In the genomic region with DNA sequence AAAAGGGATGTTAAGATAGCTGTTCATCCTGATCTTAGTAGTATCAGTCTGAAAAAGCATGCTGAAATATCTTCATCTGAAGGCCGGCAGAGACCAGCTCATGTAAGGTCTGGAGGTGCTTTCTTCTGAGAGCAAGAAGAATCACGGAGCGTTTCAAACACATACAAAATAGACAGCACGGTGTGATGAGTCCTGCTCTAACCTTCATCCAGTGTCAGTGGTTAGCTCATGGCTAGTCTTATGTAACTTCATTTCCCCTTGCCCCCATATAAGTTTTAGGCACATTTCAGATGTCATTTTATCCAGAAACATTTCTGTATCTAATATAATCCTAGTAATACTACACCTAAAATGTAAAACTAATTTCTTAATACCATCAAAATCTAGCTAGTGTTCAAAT, we compare ENCODE assay signal across 18 cellular contexts. TPM values are rescaled to one million over a fixed set of nuclear protein-coding genes. Genes with fewer than 3 reads are reported as not detected.
DNase-seq lines count a peak whose midpoint lies in the region; ATAC-seq and TF ChIP-seq lines count a peak whose summit lies in the region.
"Had no signal": no experiment of that assay in that cellular context is flagged by ENCODE, and none has a peak within 500 bp of the region (broad histone marks: within the 10 kb centered on the region; RNA-seq: fewer than 3 reads in every experiment).

No MANE protein-coding gene starts in this region.

- H3K36me3 ChIP-seq in HEK293 (ENCODE audit: control insufficient read depth in 2 of 2, insufficient read depth in 1 of 2, low read length in 2 of 2), result peaks cover 0 to 10% of the 10 kb centered on the region in 2 experiments; a peak in 1 of 3 replicates
- peaks cover 0 to 9% (median 0%) of the 10 kb centered on the region in 3 donors for H3K36me3 ChIP-seq in Peyer's patch

- H3K9me3 ChIP-seq in CD4-positive, alpha-beta T cell (ENCODE audit: control insufficient read depth, low read length), result no peaks in the 10 kb centered on the region
- H3K9me3 ChIP-seq in HEK293 (ENCODE audit: control insufficient read depth, insufficient read depth, low read depth, low read length), result no peaks in the 10 kb centered on the region
- H3K9me3 ChIP-seq in Peyer's patch, result no peaks in the 10 kb centered on the region
- H3K9me3 ChIP-seq: Caco-2, colonic mucosa had no signal

- POLR2A ChIA-PET in CD4-positive, alpha-beta T cell (lab: Charles Lee), result interaction anchor here (0.6 to 3.5 kb wide), 2 partner anchors 9 to 33 kb away, joined by 3 to 12 read pairs; no protein-coding TSS in a partner anchor
- POLR2A ChIA-PET in HEK293 (lab: Yijun Ruan, JAX), result interaction anchor here (1.1 kb wide), 1 partner anchor 9 kb away, joined by 3 read pairs; no protein-coding TSS in a partner anchor
- POLR2A ChIA-PET in activated B cell treated with CpG ODN at 0.5 μM for 24 hours (lab: Charles Lee), result interaction anchor here (0.6 to 1.2 kb wide), 3 partner anchors 11 to 229 kb away, joined by 3 to 6 read pairs (median 6); no protein-coding TSS in a partner anchor

- no peaks in the 10 kb centered on the region for H3K9me3 Mint-ChIP-seq in CD4-positive, alpha-beta T cell
- H3K9me3 Mint-ChIP-seq in activated B cell treated with CpG ODN at 0.5 μM for 24 hours, result no peaks in the 10 kb centered on the region
- H3K9me3 Mint-ChIP-seq in natural killer cell, result no peaks in the 10 kb centered on the region

- no peak for TF ChIP-seq CTCF in CD4-positive, alpha-beta T cell (IDR thresholded peaks at IDR 0.05)
- TF ChIP-seq CTCF in HEK293 (tag by site-specific recombination; IDR thresholded peaks at IDR 0.05), result no peak
- TF ChIP-seq CTCF in activated B cell treated with CpG ODN at 0.5 μM for 24 hours (IDR thresholded peaks at IDR 0.05), result no peak
- no peak for TF ChIP-seq CTCF in natural killer cell (IDR thresholded peaks at IDR 0.05)
- no peak for TF ChIP-seq CTCF in Peyer's patch (IDR thresholded peaks at IDR 0.05)

- no peaks in the 10 kb centered on the region for H3K27me3 Mint-ChIP-seq in CD4-positive, alpha-beta T cell
- H3K27me3 Mint-ChIP-seq in activated B cell treated with CpG ODN at 0.5 μM for 24 hours, result no peaks in the 10 kb centered on the region
- no peaks in the 10 kb centered on the region for H3K27me3 Mint-ChIP-seq in natural killer cell (ENCODE audit: low read depth in 2 of 2)

- H3K4me3 Mint-ChIP-seq in CD4-positive, alpha-beta T cell, result no peak overlapping the region
- H3K4me3 Mint-ChIP-seq in activated B cell treated with CpG ODN at 0.5 μM for 24 hours (no peak overlapping the region), natural killer cell (peak overlapping the region; percentile 30)

- CTCF ChIA-PET in CD4-positive, alpha-beta T cell (lab: Charles Lee), result interaction anchor here (0.5 to 1.0 kb wide), 2 partner anchors 89 to 244 kb away, joined by 3 read pairs; no protein-coding TSS in a partner anchor
- CTCF ChIA-PET in HEK293 (lab: Yijun Ruan, JAX) (interaction anchor here (0.7 kb wide), 1 partner anchor 20 kb away, joined by 3 read pairs; no protein-coding TSS in a partner anchor), activated B cell treated with CpG ODN at 0.5 μM for 24 hours (lab: Charles Lee) (interaction anchor here (1.1 kb wide), 1 partner anchor 10 kb away, joined by 3 read pairs; no protein-coding TSS in a partner anchor)

- peaks cover 32% of the 10 kb centered on the region for H3K36me3 Mint-ChIP-seq in CD4-positive, alpha-beta T cell (ENCODE audit: low read depth)
- peaks cover 36% of the 10 kb centered on the region for H3K36me3 Mint-ChIP-seq in activated B cell treated with CpG ODN at 0.5 μM for 24 hours (ENCODE audit: low read depth)
- no peaks in the 10 kb centered on the region for H3K36me3 Mint-ChIP-seq in natural killer cell

- no peak overlapping the region for H3K4me3 ChIP-seq in HEK293 (ENCODE audit: low read depth, low read length)
- H3K4me3 ChIP-seq in Peyer's patch, result no peak overlapping the region
- H3K4me3 ChIP-seq: colonic mucosa, skin epidermis had no signal

- intact Hi-C loops in CD4-positive, alpha-beta T cell (cut with DNase I, micrococcal nuclease), result loop anchor here in 1 of 2 experiments (5.0 kb wide), 1 partner anchor 109 kb away; no protein-coding TSS in a partner anchor
- intact Hi-C loops in activated B cell treated with CpG ODN at 0.5 μM for 24 hours (cut with micrococcal nuclease), result no loop called here
- intact Hi-C loops in natural killer cell (cut with micrococcal nuclease), result loop anchor here (10.0 kb wide), 1 partner anchor 57 kb away; no protein-coding TSS in a partner anchor

- no peak for TF ChIP-seq POLR2A in Peyer's patch (IDR thresholded peaks at IDR 0.05)

- no peak overlapping the region for H3K27ac ChIP-seq in CD4-positive, alpha-beta T cell (ENCODE audit: low read depth, low read length)
- H3K27ac ChIP-seq in HEK293 (ENCODE audit: extremely low read depth, low read depth, low read length) (no peak overlapping the region), Peyer's patch (no peak overlapping the region)
- H3K27ac ChIP-seq: colonic mucosa, KMS-11 had no signal

- H3K4me1 ChIP-seq in HEK293 (ENCODE audit: control insufficient read depth, insufficient read depth, low read length) (peaks cover 9% of the 10 kb centered on the region), Peyer's patch (peaks cover 0 to 83% (median 8%) of the 10 kb centered on the region in 4 donors)
- H3K4me1 ChIP-seq: colonic mucosa had no signal

- no peak for ATAC-seq in CD4-positive, alpha-beta T cell (ENCODE audit: poor library complexity)
- ATAC-seq in activated B cell treated with CpG ODN at 0.5 μM for 24 hours (ENCODE audit: low read depth) (no peak), natural killer cell (peak; percentile 52 to 63 (median 59)), HG03175 (IDR thresholded peaks at IDR 0.05; ENCODE audit: unreplicated experiment) (no peak)
- ATAC-seq: PC-3; stimulated activated naive CD8-positive, alpha-beta T cell treated with anti-CD3 and anti-CD28 coated beads, Interleukin-15, Interleukin-2, amounts not matched to agents 100 U/mL and 50 U/mL, for 24 hours had no signal

- H3K27me3 ChIP-seq in CD4-positive, alpha-beta T cell (ENCODE audit: control insufficient read depth, insufficient read depth, low read length), result no peaks in the 10 kb centered on the region
- H3K27me3 ChIP-seq in Peyer's patch, result no peaks in the 10 kb centered on the region
- H3K27me3 ChIP-seq: colonic mucosa had no signal

- H3K27ac Mint-ChIP-seq in CD4-positive, alpha-beta T cell, result peak overlapping the region; percentile 66
- peak overlapping the region; percentile 76 for H3K27ac Mint-ChIP-seq in activated B cell treated with CpG ODN at 0.5 μM for 24 hours
- H3K27ac Mint-ChIP-seq in natural killer cell, result peak overlapping the region; percentile 81

- DNase-seq in CD4-positive, alpha-beta T cell, result no peak
- DNase-seq in activated B cell treated with CpG ODN at 0.5 μM for 24 hours (no peak), natural killer cell (no peak), NCI-H2081 (lab: John Stamatoyannopoulos, UW) (no peak), Peyer's patch (no peak)
- DNase-seq: activated T-cell treated with anti-CD3 and anti-CD28 coated beads for 4 hours; amniotic stem cell; Caco-2; colonic mucosa; H7; NCI-H1694; stimulated activated naive CD8-positive, alpha-beta T cell treated with anti-CD3 and anti-CD28 coated beads, Interleukin-15, Interleukin-2, amounts not matched to agents 100 U/mL and 50 U/mL, for 24 hours; SW 1271 had no signal

- peaks cover 77% of the 10 kb centered on the region for H3K4me1 Mint-ChIP-seq in CD4-positive, alpha-beta T cell (ENCODE audit: low read depth)
- H3K4me1 Mint-ChIP-seq in activated B cell treated with CpG ODN at 0.5 μM for 24 hours (peaks cover 80% of the 10 kb centered on the region), natural killer cell (peaks cover 72 to 77% of the 10 kb centered on the region in 2 donors)

TF ChIP-seq in HEK293, 187 proteins besides CTCF, POLR2A, EP300 and RAD21:
- TF ChIP-seq SETDB1 (IDR thresholded peaks at IDR 0.05; ENCODE audit: insufficient read length, low read length) (no peak), ZNF529 (tag by site-specific recombination; IDR thresholded peaks at IDR 0.05; ENCODE audit: insufficient replicate concordance) (peak; percentile 92)
- TF ChIP-seq, protein P1, sequence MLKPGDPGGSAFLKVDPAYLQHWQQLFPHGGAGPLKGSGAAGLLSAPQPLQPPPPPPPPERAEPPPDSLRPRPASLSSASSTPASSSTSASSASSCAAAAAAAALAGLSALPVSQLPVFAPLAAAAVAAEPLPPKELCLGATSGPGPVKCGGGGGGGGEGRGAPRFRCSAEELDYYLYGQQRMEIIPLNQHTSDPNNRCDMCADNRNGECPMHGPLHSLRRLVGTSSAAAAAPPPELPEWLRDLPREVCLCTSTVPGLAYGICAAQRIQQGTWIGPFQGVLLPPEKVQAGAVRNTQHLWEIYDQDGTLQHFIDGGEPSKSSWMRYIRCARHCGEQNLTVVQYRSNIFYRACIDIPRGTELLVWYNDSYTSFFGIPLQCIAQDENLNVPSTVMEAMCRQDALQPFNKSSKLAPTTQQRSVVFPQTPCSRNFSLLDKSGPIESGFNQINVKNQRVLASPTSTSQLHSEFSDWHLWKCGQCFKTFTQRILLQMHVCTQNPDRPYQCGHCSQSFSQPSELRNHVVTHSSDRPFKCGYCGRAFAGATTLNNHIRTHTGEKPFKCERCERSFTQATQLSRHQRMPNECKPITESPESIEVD (tag by site-specific recombination; IDR thresholded peaks at IDR 0.05), result 0 out of 2 replicates have a peak, but pooled peaks have one; percentile 10

RNA-seq across cellular contexts. Expression of a gene that starts 27.8 kb away (rescaled TPM):
- total RNA-seq in CD4-positive, alpha-beta T cell, result 100 to 1,000 TPM; 153 TPM
- total RNA-seq in activated B cell treated with CpG ODN at 0.5 μM for 24 hours (326 and 340 TPM in 2 replicates), natural killer cell (100 to 1,000 TPM; 383 to 465 (median 452) TPM), Peyer's patch (100 to 1,000 TPM; 290 to 470 (median 372) TPM)

Comparison
In these comparisons a context has a peak if more than half of its experiments do, and no peak if none do; other contexts are left out.
1. ATAC-seq: peak in natural killer cell (3 of 3); none in CD4-positive, alpha-beta T cell (single experiment), activated B cell treated with CpG ODN at 0.5 μM for 24 hours (single experiment) and HG03175 (single experiment).
2. Peak in every context shown above with its lines, with median percentiles within 50 percentile points of each other: H3K27ac Mint-ChIP-seq.